ENCODE assay signal across 13 cellular contexts in genomic region chr9:114331229-114332195, GRCh38. TPM values are rescaled to one million over a fixed set of nuclear protein-coding genes. Genes with fewer than 3 reads are reported as not detected.
DNase-seq lines count a peak whose midpoint lies in the region; ATAC-seq, FAIRE-seq and TF ChIP-seq lines count a peak whose summit lies in the region.
"Not testable (repeated sequence)": the region's sequence is repeated elsewhere in the genome, so short reads cannot be mapped to it uniquely, and the experiment has no call there.
"Had no signal": no experiment of that assay in that cellular context is flagged by ENCODE, and none has a peak within 500 bp of the region (broad histone marks: within the 10 kb centered on the region; RNA-seq: fewer than 3 reads in every experiment).

No MANE protein-coding gene starts in this region.

- H3K36me3 Mint-ChIP-seq in CD4-positive, alpha-beta memory T cell: peaks cover 17% of the 10 kb centered on the region in 2 donors
- not testable (repeated sequence) for H3K36me3 Mint-ChIP-seq in T-cell
- H3K36me3 Mint-ChIP-seq in activated CD8-positive, alpha-beta T cell treated with anti-CD3 and anti-CD28 coated beads, Interleukin-2, amount 10 ng/mL, durations not matched to agents 7 days and 5 days (ENCODE audit: low read depth): peaks cover 21% of the 10 kb centered on the region
- peaks cover 18% of the 10 kb centered on the region for H3K36me3 Mint-ChIP-seq in activated naive CD8-positive, alpha-beta T cell treated with anti-CD3 and anti-CD28 coated beads for 36 hours
- H3K36me3 Mint-ChIP-seq in stimulated activated effector memory CD8-positive, alpha-beta T cell treated with anti-CD3 and anti-CD28 coated beads, Interleukin-12 subunit alpha, Interleukin-12 subunit beta, amount 100 ng/mL, for 72 hours: peaks cover 43% of the 10 kb centered on the region

- H3K79me1 ChIP-seq in H1 (ENCODE audit: low read depth, low read length): not testable (repeated sequence)

- not testable (repeated sequence) for H3K4me1 ChIP-seq in CD4-positive, alpha-beta memory T cell (ENCODE audit: insufficient read depth, low read length); H1 (replicated peaks in 1 of 4; ENCODE audit: control insufficient read depth in 3 of 4, insufficient read depth in 4 of 4, low read length in 3 of 4)
- peaks cover 0 to 15% (median 0%) of the 10 kb centered on the region in 4 donors for H3K4me1 ChIP-seq in right lobe of liver

- not testable (repeated sequence) for H2AK5ac ChIP-seq in H1 (ENCODE audit: low read depth, low read length)

- not testable (repeated sequence) for H3K27me3 ChIP-seq in CD4-positive, alpha-beta memory T cell (ENCODE audit: insufficient read depth, low read length); H1 (replicated peaks in 1 of 4; ENCODE audit: control insufficient read depth in 3 of 4, extremely low read depth in 1 of 4, insufficient read depth in 3 of 4, low read length in 3 of 4); right lobe of liver

- not testable (repeated sequence) for FAIRE-seq in H1 (lab: Jason Lieb, UNC)

- H3K56ac ChIP-seq in H1 (replicated peaks; ENCODE audit: insufficient read length, low read depth, low read length): not testable (repeated sequence)

- H3K23me2 ChIP-seq in H1 (ENCODE audit: low read depth, low read length): not testable (repeated sequence)

- H4K5ac ChIP-seq in H1 (ENCODE audit: insufficient read length, low read depth, low read length): not testable (repeated sequence)

- 85% methylated on average over 10 of the region's 19 CpGs; no CpG with 5 or more reads in 1 of the 2 experiments for WGBS in H1 (ENCODE audit: extremely low coverage in 1 of 2, insufficient coverage in 1 of 2, insufficient read length in 1 of 2, insufficient replicate concordance in 2 of 2, low coverage in 1 of 2, low lambda C conversion rate in 2 of 2, missing lambda C conversion rate in 1 of 2), 2 experiments
- 29% methylated on average over 9 of the region's 19 CpGs for WGBS in right lobe of liver (ENCODE audit: insufficient coverage, low coverage, low lambda C conversion rate, missing lambda C conversion rate)

- not testable (repeated sequence) for H2BK120ac ChIP-seq in H1 (replicated peaks; ENCODE audit: low read depth, low read length)

- not testable (repeated sequence) for TF ChIP-seq RAD21 in H1 (IDR thresholded peaks at IDR 0.05 in 1 of 2, conservative IDR thresholded peaks at IDR 0.05 in 1 of 2; ENCODE audit: low read depth in 2 of 2, low read length in 2 of 2)

- ATAC-seq in T-cell (replicated peaks in 1 of 4): peak in 3 of 4 experiments; percentile 13 to 27 (median 19)
- ATAC-seq in activated CD8-positive, alpha-beta T cell treated with anti-CD3 and anti-CD28 coated beads, Interleukin-2, amount 10 ng/mL, durations not matched to agents 7 days and 5 days: peak; percentile 12
- ATAC-seq in right lobe of liver: not testable (repeated sequence)
- ATAC-seq in stimulated activated effector memory CD8-positive, alpha-beta T cell treated with anti-CD3 and anti-CD28 coated beads, Interleukin-12 subunit alpha, Interleukin-12 subunit beta, amount 100 ng/mL, for 72 hours: peak; percentile 14

- not testable (repeated sequence) for DNase-seq in CD4-positive, alpha-beta memory T cell; activated CD8-positive, alpha-beta T cell treated with anti-CD3 and anti-CD28 coated beads, Interleukin-2, amount 10 ng/mL, durations not matched to agents 7 days and 5 days; activated naive CD8-positive, alpha-beta T cell treated with anti-CD3 and anti-CD28 coated beads for 36 hours; H1 (ENCODE audit: low read depth in 1 of 2, low spot score in 2 of 2); right lobe of liver; stimulated activated effector memory CD8-positive, alpha-beta T cell treated with anti-CD3 and anti-CD28 coated beads, Interleukin-12 subunit alpha, Interleukin-12 subunit beta, amount 100 ng/mL, for 72 hours (ENCODE audit: low spot score in 2 of 2)
- peak in 1 of 34 experiments; percentile 18 for DNase-seq in T-cell

- H3K4ac ChIP-seq in H1 (replicated peaks; ENCODE audit: insufficient read length, low read depth, low read length): not testable (repeated sequence)

- not testable (repeated sequence) for TF ChIP-seq EP300 in H1 (IDR thresholded peaks at IDR 0.05; ENCODE audit: borderline replicate concordance in 1 of 2, low read depth in 2 of 2, low read length in 2 of 2)

- not testable (repeated sequence) for H2BK20ac ChIP-seq in H1 (ENCODE audit: low read length)

- H3K14ac ChIP-seq in H1 (ENCODE audit: insufficient read length): not testable (repeated sequence)

- intact Hi-C loops in CD4-positive, alpha-beta memory T cell (cut with micrococcal nuclease): loop anchor here (10.0 kb wide), 1 partner anchor 173 kb away; the partner anchor contains the start of gene WHRN
- intact Hi-C loops in right lobe of liver (cut with DNase I): not testable (repeated sequence)

- not testable (repeated sequence) for H3K27ac ChIP-seq in CD4-positive, alpha-beta memory T cell (ENCODE audit: low read depth, low read length); H1 (ENCODE audit: low read depth, low read length)
- H3K27ac ChIP-seq in right lobe of liver: peak overlapping the region in 1 of 3 donors; percentile 60

- not testable (repeated sequence) for TF ChIP-seq CTCF in H1 (IDR thresholded peaks at IDR 0.05; ENCODE audit: control extremely low read depth in 1 of 3, insufficient read depth in 1 of 3, low read depth in 1 of 3, low read length in 3 of 3); right lobe of liver (IDR thresholded peaks at IDR 0.05)

- H3K27ac Mint-ChIP-seq in CD4-positive, alpha-beta memory T cell: peak overlapping the region in 6 of 7 donors; percentile 13 to 93 (median 57)
- peak overlapping the region; percentile 64 to 72 for H3K27ac Mint-ChIP-seq in T-cell
- H3K27ac Mint-ChIP-seq in activated CD8-positive, alpha-beta T cell treated with anti-CD3 and anti-CD28 coated beads, Interleukin-2, amount 10 ng/mL, durations not matched to agents 7 days and 5 days: peak overlapping the region; percentile 72
- peak overlapping the region; percentile 34 for H3K27ac Mint-ChIP-seq in activated naive CD8-positive, alpha-beta T cell treated with anti-CD3 and anti-CD28 coated beads for 36 hours
- peak overlapping the region; percentile 68 for H3K27ac Mint-ChIP-seq in stimulated activated effector memory CD8-positive, alpha-beta T cell treated with anti-CD3 and anti-CD28 coated beads, Interleukin-12 subunit alpha, Interleukin-12 subunit beta, amount 100 ng/mL, for 72 hours

- not testable (repeated sequence) for H3K27me3 Mint-ChIP-seq in CD4-positive, alpha-beta memory T cell; T-cell; activated CD8-positive, alpha-beta T cell treated with anti-CD3 and anti-CD28 coated beads, Interleukin-2, amount 10 ng/mL, durations not matched to agents 7 days and 5 days (ENCODE audit: low read depth); activated naive CD8-positive, alpha-beta T cell treated with anti-CD3 and anti-CD28 coated beads for 36 hours

- not testable (repeated sequence) for H2BK15ac ChIP-seq in H1 (ENCODE audit: low read length)

- not testable (repeated sequence) for H3K4me3 ChIP-seq in CD4-positive, alpha-beta memory T cell (ENCODE audit: low read length in 2 of 2); H1 (ENCODE audit: extremely low read depth in 1 of 4, insufficient read depth in 2 of 4, low read depth in 3 of 4, low read length in 4 of 4)
- peak overlapping the region; percentile 38 to 62 (median 60) for H3K4me3 ChIP-seq in right lobe of liver

- peak overlapping the region in 1 of 8 donors; percentile 6 for H3K4me3 Mint-ChIP-seq in CD4-positive, alpha-beta memory T cell
- peak overlapping the region in 1 of 3 donors; percentile 9 for H3K4me3 Mint-ChIP-seq in T-cell
- H3K4me3 Mint-ChIP-seq in activated CD8-positive, alpha-beta T cell treated with anti-CD3 and anti-CD28 coated beads, Interleukin-2, amount 10 ng/mL, durations not matched to agents 7 days and 5 days: peak overlapping the region; percentile 22
- H3K4me3 Mint-ChIP-seq in activated naive CD8-positive, alpha-beta T cell treated with anti-CD3 and anti-CD28 coated beads for 36 hours; stimulated activated effector memory CD8-positive, alpha-beta T cell treated with anti-CD3 and anti-CD28 coated beads, Interleukin-12 subunit alpha, Interleukin-12 subunit beta, amount 100 ng/mL, for 72 hours: not testable (repeated sequence)

- not testable (repeated sequence) for H3K9me3 Mint-ChIP-seq in CD4-positive, alpha-beta memory T cell; T-cell; activated CD8-positive, alpha-beta T cell treated with anti-CD3 and anti-CD28 coated beads, Interleukin-2, amount 10 ng/mL, durations not matched to agents 7 days and 5 days (ENCODE audit: insufficient read depth); activated naive CD8-positive, alpha-beta T cell treated with anti-CD3 and anti-CD28 coated beads for 36 hours; stimulated activated effector memory CD8-positive, alpha-beta T cell treated with anti-CD3 and anti-CD28 coated beads, Interleukin-12 subunit alpha, Interleukin-12 subunit beta, amount 100 ng/mL, for 72 hours

- H3K4me2 ChIP-seq in H1 (ENCODE audit: insufficient read depth in 1 of 2, low read depth in 2 of 2, low read length in 2 of 2): not testable (repeated sequence)

- H2BK12ac ChIP-seq in H1 (ENCODE audit: low read depth, low read length): not testable (repeated sequence)

- not testable (repeated sequence) for H3K9me3 ChIP-seq in CD4-positive, alpha-beta memory T cell (ENCODE audit: control insufficient read depth in 1 of 2, low read length in 2 of 2); H1 (ENCODE audit: insufficient read depth in 2 of 2, low read depth in 1 of 2, low read length in 1 of 2); right lobe of liver

- not testable (repeated sequence) for H3K18ac ChIP-seq in H1 (ENCODE audit: extremely low read depth, low read length)

- H3K9ac ChIP-seq in H1 (replicated peaks in 1 of 4; ENCODE audit: extremely low read depth in 1 of 4, low read depth in 3 of 4, low read length in 3 of 4): not testable (repeated sequence)

- not testable (repeated sequence) for H4K20me1 ChIP-seq in H1 (replicated peaks in 1 of 2; ENCODE audit: control insufficient read depth in 1 of 2, insufficient read depth in 2 of 2, low read length in 2 of 2)

- peaks cover 9 to 28% (median 17%) of the 10 kb centered on the region in 4 donors for H3K4me1 Mint-ChIP-seq in CD4-positive, alpha-beta memory T cell
- peaks cover 12 to 24% (median 18%) of the 10 kb centered on the region in 3 donors for H3K4me1 Mint-ChIP-seq in T-cell
- H3K4me1 Mint-ChIP-seq in activated CD8-positive, alpha-beta T cell treated with anti-CD3 and anti-CD28 coated beads, Interleukin-2, amount 10 ng/mL, durations not matched to agents 7 days and 5 days (ENCODE audit: low read depth); activated naive CD8-positive, alpha-beta T cell treated with anti-CD3 and anti-CD28 coated beads for 36 hours: not testable (repeated sequence)
- H3K4me1 Mint-ChIP-seq in stimulated activated effector memory CD8-positive, alpha-beta T cell treated with anti-CD3 and anti-CD28 coated beads, Interleukin-12 subunit alpha, Interleukin-12 subunit beta, amount 100 ng/mL, for 72 hours: peaks cover 21% of the 10 kb centered on the region

- not testable (repeated sequence) for H2AFZ ChIP-seq in H1 (ENCODE audit: low read length)

- not testable (repeated sequence) for H2BK5ac ChIP-seq in H1 (ENCODE audit: low read depth, low read length)

- H4K91ac ChIP-seq in H1 (replicated peaks; ENCODE audit: insufficient read length, low read length): not testable (repeated sequence)

- TF ChIP-seq POLR2A in H1 (IDR thresholded peaks at IDR 0.05; ENCODE audit: control extremely low read depth in 1 of 2, low read depth in 2 of 2, low read length in 2 of 2); right lobe of liver (IDR thresholded peaks at IDR 0.05): not testable (repeated sequence)

- CTCF ChIA-PET in CD4-positive, alpha-beta memory T cell (lab: Charles Lee; ENCODE audit: partially characterized antibody): interaction anchor here (1.3 kb wide), 1 partner anchor 71 kb away, joined by 3 read pairs; no protein-coding TSS in a partner anchor
- CTCF ChIA-PET in T-cell (lab: Charles Lee); activated CD8-positive, alpha-beta T cell treated with anti-CD3 and anti-CD28 coated beads, Interleukin-2, amount 10 ng/mL, durations not matched to agents 7 days and 5 days (lab: Charles Lee): not testable (repeated sequence)
- CTCF ChIA-PET in H1 (lab: Charles Lee; ENCODE audit: partially characterized antibody): interaction anchor here (0.7 kb wide), 1 partner anchor 12 kb away, joined by 3 read pairs; no protein-coding TSS in a partner anchor

- peaks cover 10% of the 10 kb centered on the region for H3K36me3 ChIP-seq in CD4-positive, alpha-beta memory T cell (ENCODE audit: insufficient read depth, low read length)
- not testable (repeated sequence) for H3K36me3 ChIP-seq in H1 (ENCODE audit: control insufficient read depth in 2 of 4, insufficient read depth in 4 of 4, low read length in 3 of 4); right lobe of liver

- H3K79me2 ChIP-seq in H1 (ENCODE audit: control insufficient read depth in 1 of 2, insufficient read depth in 2 of 2, low read length in 2 of 2): not testable (repeated sequence)

- H3K23ac ChIP-seq in H1 (ENCODE audit: insufficient read length): not testable (repeated sequence)

- POLR2A ChIA-PET in CD4-positive, alpha-beta memory T cell (lab: Charles Lee; ENCODE audit: partially characterized antibody): interaction anchor here (0.9 to 1.7 kb wide), 9 partner anchors 13 to 261 kb away, joined by 3 to 9 read pairs (median 4); partner anchors contain the start of genes AKNA and ATP6V1G1
- POLR2A ChIA-PET in T-cell (lab: Charles Lee): not testable (repeated sequence)
- POLR2A ChIA-PET in activated CD8-positive, alpha-beta T cell treated with anti-CD3 and anti-CD28 coated beads, Interleukin-2, amount 10 ng/mL, durations not matched to agents 7 days and 5 days (lab: Charles Lee): interaction anchor here (0.9 kb wide), 1 partner anchor 11 kb away, joined by 3 read pairs; no protein-coding TSS in a partner anchor
- POLR2A ChIA-PET in H1 (lab: Charles Lee; ENCODE audit: partially characterized antibody): interaction anchor here (0.7 to 1.4 kb wide), 2 partner anchors 54 to 65 kb away, joined by 3 to 5 read pairs; no protein-coding TSS in a partner anchor

- peak overlapping the region; percentile 85; the same call in 1 of the 2 replicates for H4K8ac ChIP-seq in H1 (ENCODE audit: extremely low read depth, insufficient read depth, low read length)

RNA-seq across cellular contexts. Expression of gene ORM2, which starts 1.8 kb away (rescaled TPM):
- not detected for total RNA-seq in CD4-positive, alpha-beta memory T cell
- polyA plus RNA-seq in CD4-positive, alpha-beta memory T cell: not detected
- total RNA-seq in T-cell (1 to 10 TPM in 3 of 5 donors, not detected in 2; 1.4 to 2.2 (median 1.8) TPM), right lobe of liver (1,000 to 10,000 TPM; 3,162 to 5,107 (median 3,869) TPM)
- total RNA-seq in activated CD8-positive, alpha-beta T cell treated with anti-CD3 and anti-CD28 coated beads, Interleukin-2, amount 10 ng/mL, durations not matched to agents 7 days and 5 days: not detected
- total RNA-seq in activated naive CD8-positive, alpha-beta T cell treated with anti-CD3 and anti-CD28 coated beads for 36 hours: not detected
- 0.90 TPM in 1 of 2 replicates, not detected in the other for total RNA-seq in H1 (2021; fragmentation: NEBNext Ultra II Directional; extraction: Animal tissue kit (Norgen Biotek cat#: 25700))
- polyA plus RNA-seq in H1 (2011; rRNA removed): 0.66 and 1.3 TPM in 2 replicates
- 1.1 TPM for polyA plus RNA-seq in H1 (2011; cell fraction: cytosol; rRNA removed)
- polyA plus RNA-seq in H1 (2011; cell fraction: nucleus; rRNA removed): 0.17 TPM
- 1.0 to 1.8 TPM (median 1.5 TPM) in 4 replicates for polyA plus RNA-seq in H1 (2012, experiment 1 of 2)
- polyA plus RNA-seq in H1 (2012, experiment 2 of 2): 0.33 TPM
- polyA plus RNA-seq in H1 (2013, experiment 1 of 2): 0.24 TPM
- 0.29 TPM for polyA plus RNA-seq in H1 (2013, experiment 2 of 2)
- 0.51 TPM in 1 of 2 replicates, not detected in the other for polyA minus RNA-seq in H1 (2011; rRNA and poly(A)+ RNA removed)
- not detected for polyA minus RNA-seq in H1 (2011; cell fraction: cytosol; rRNA and poly(A)+ RNA removed)
- not detected for polyA minus RNA-seq in H1 (2011; cell fraction: nucleus; rRNA and poly(A)+ RNA removed)
- total RNA-seq: A673, Daoy, HFFc6, NCI-H460, Peyer's patch had no signal

RNA-seq across cellular contexts. Expression of gene ORM1, which starts 8.6 kb away (rescaled TPM):
- not detected for total RNA-seq in CD4-positive, alpha-beta memory T cell
- polyA plus RNA-seq in CD4-positive, alpha-beta memory T cell: not detected
- total RNA-seq in T-cell (1 to 10 TPM in 3 of 5 donors, not detected in 2; 4.2 to 8.3 (median 6.2) TPM), right lobe of liver (over 10,000 TPM; 11,577 to 28,471 (median 22,756) TPM)
- not detected for total RNA-seq in activated CD8-positive, alpha-beta T cell treated with anti-CD3 and anti-CD28 coated beads, Interleukin-2, amount 10 ng/mL, durations not matched to agents 7 days and 5 days
- total RNA-seq in activated naive CD8-positive, alpha-beta T cell treated with anti-CD3 and anti-CD28 coated beads for 36 hours: not detected
- total RNA-seq in H1 (2021; fragmentation: NEBNext Ultra II Directional; extraction: Animal tissue kit (Norgen Biotek cat#: 25700)): not detected in 2 replicates
- polyA plus RNA-seq in H1 (2011; rRNA removed): 0.32 TPM in 1 of 2 replicates, not detected in the other
- polyA plus RNA-seq in H1 (2011; cell fraction: cytosol; rRNA removed): not detected
- not detected for polyA plus RNA-seq in H1 (2011; cell fraction: nucleus; rRNA removed)
- polyA plus RNA-seq in H1 (2012, experiment 1 of 2): not detected in 4 replicates
- not detected for polyA plus RNA-seq in H1 (2012, experiment 2 of 2)
- polyA plus RNA-seq in H1 (2013, experiment 1 of 2): not detected
- not detected for polyA plus RNA-seq in H1 (2013, experiment 2 of 2)
- not detected in 2 replicates for polyA minus RNA-seq in H1 (2011; rRNA and poly(A)+ RNA removed)
- not detected for polyA minus RNA-seq in H1 (2011; cell fraction: cytosol; rRNA and poly(A)+ RNA removed)
- not detected for polyA minus RNA-seq in H1 (2011; cell fraction: nucleus; rRNA and poly(A)+ RNA removed)
- total RNA-seq: A673, Daoy, H7, HFFc6, NCI-H460, Peyer's patch had no signal

RNA-seq across cellular contexts. Expression of gene AKNA, which starts 56.3 kb away (rescaled TPM):
- 100 to 1,000 TPM; 374 to 375 TPM for total RNA-seq in CD4-positive, alpha-beta memory T cell
- 10 to 100 TPM in 1 of 2 donors, 1 to 10 TPM in 1; 1.9 to 35.6 TPM for polyA plus RNA-seq in CD4-positive, alpha-beta memory T cell
- total RNA-seq in T-cell (100 to 1,000 TPM; 382 to 462 (median 415) TPM), right lobe of liver (10 to 100 TPM in 3 of 6 experiments, 1 to 10 TPM in 3; 4.7 to 15.1 (median 9.8) TPM)
- 100 to 1,000 TPM; 413 to 430 TPM for total RNA-seq in activated CD8-positive, alpha-beta T cell treated with anti-CD3 and anti-CD28 coated beads, Interleukin-2, amount 10 ng/mL, durations not matched to agents 7 days and 5 days
- total RNA-seq in activated naive CD8-positive, alpha-beta T cell treated with anti-CD3 and anti-CD28 coated beads for 36 hours: 100 to 1,000 TPM; 129 to 130 TPM
- 25.9 and 27.4 TPM in 2 replicates for total RNA-seq in H1 (2021; fragmentation: NEBNext Ultra II Directional; extraction: Animal tissue kit (Norgen Biotek cat#: 25700))
- polyA plus RNA-seq in H1 (2011; rRNA removed): 21.0 and 28.3 TPM in 2 replicates
- 18.3 TPM for polyA plus RNA-seq in H1 (2011; cell fraction: cytosol; rRNA removed)
- polyA plus RNA-seq in H1 (2011; cell fraction: nucleus; rRNA removed): 62.7 TPM
- polyA plus RNA-seq in H1 (2012, experiment 1 of 2): 16.3 to 28.1 TPM (median 25.3 TPM) in 4 replicates
- 16.4 TPM for polyA plus RNA-seq in H1 (2012, experiment 2 of 2)
- polyA plus RNA-seq in H1 (2013, experiment 1 of 2): 16.0 TPM
- 15.2 TPM for polyA plus RNA-seq in H1 (2013, experiment 2 of 2)
- 21.8 and 26.9 TPM in 2 replicates for polyA minus RNA-seq in H1 (2011; rRNA and poly(A)+ RNA removed)
- polyA minus RNA-seq in H1 (2011; cell fraction: cytosol; rRNA and poly(A)+ RNA removed): 32.5 TPM
- polyA minus RNA-seq in H1 (2011; cell fraction: nucleus; rRNA and poly(A)+ RNA removed): 36.8 TPM

Comparison
In these comparisons a context has a peak if more than half of its experiments do, and no peak if none do; other contexts are left out.
1. RNA of gene ORM2, which starts 1.8 kb away (total RNA-seq): 3,162 to 5,107 TPM in right lobe of liver; 1.4 to 2.2 TPM in T-cell, 0.90 TPM in H1, not detected in CD4-positive, alpha-beta memory T cell, not detected in activated CD8-positive, alpha-beta T cell treated with anti-CD3 and anti-CD28 coated beads, Interleukin-2, amount 10 ng/mL, durations not matched to agents 7 days and 5 days and not detected in activated naive CD8-positive, alpha-beta T cell treated with anti-CD3 and anti-CD28 coated beads for 36 hours; every median in the first group is over 100 times any median in the second.
2. RNA of gene ORM1, which starts 8.6 kb away (total RNA-seq): 11,577 to 28,471 TPM in right lobe of liver; 4.2 to 8.3 TPM in T-cell, not detected in CD4-positive, alpha-beta memory T cell, not detected in activated CD8-positive, alpha-beta T cell treated with anti-CD3 and anti-CD28 coated beads, Interleukin-2, amount 10 ng/mL, durations not matched to agents 7 days and 5 days, not detected in activated naive CD8-positive, alpha-beta T cell treated with anti-CD3 and anti-CD28 coated beads for 36 hours and not detected in H1; every median in the first group is over 1,000 times any median in the second.
3. Peak in every context shown above with its lines, with median percentiles within 50 percentile points of each other: H3K27ac Mint-ChIP-seq.